ENCODE assay signal across 8 cellular contexts in genomic region chr20:39874049-39874893, GRCh38.
A peak's percentile ranks its signal among the peaks of the same experiment; 100 is the strongest.
DNase-seq lines count a peak whose midpoint lies in the region; ATAC-seq and TF ChIP-seq lines count a peak whose summit lies in the region.

No MANE protein-coding gene starts in this region.

- no peak overlapping the region for H3K4me3 ChIP-seq in right cardiac atrium (ENCODE audit: low read length)
- H3K4me3 ChIP-seq in smooth muscle cell, result no peak overlapping the region

- no peaks in the 10 kb centered on the region for H3K9me3 Mint-ChIP-seq in activated naive CD8-positive, alpha-beta T cell treated with anti-CD3 and anti-CD28 coated beads, Interleukin-2, amount 50 U/mL, for 24 hours

- H3K9me3 ChIP-seq in right cardiac atrium (ENCODE audit: control insufficient read depth, low read length) (no peaks in the 10 kb centered on the region), smooth muscle cell (replicated peaks; ENCODE audit: low read depth) (no peaks in the 10 kb centered on the region)

- H3K9ac ChIP-seq in smooth muscle cell (ENCODE audit: low read depth), result no peak overlapping the region

- H3K4me3 Mint-ChIP-seq in activated naive CD8-positive, alpha-beta T cell treated with anti-CD3 and anti-CD28 coated beads, Interleukin-2, amount 50 U/mL, for 24 hours, result no peak overlapping the region

- DNase-seq in Caki2 (ENCODE audit: low read depth), result peak; percentile 51
- peak; percentile 85 to 89 for DNase-seq in NCI-H524 (lab: John Stamatoyannopoulos, UW)
- DNase-seq in activated naive CD8-positive, alpha-beta T cell treated with anti-CD3 and anti-CD28 coated beads, Interleukin-2, amount 50 U/mL, for 24 hours, result peak; percentile 34
- peak; percentile 82 to 91 (median 85) for DNase-seq in right cardiac atrium
- peak; percentile 24 for DNase-seq in smooth muscle cell (lab: John Stamatoyannopoulos, UW; ENCODE audit: unreplicated experiment)
- DNase-seq in NCI-H2081 treated with DMSO at 0.1 percent for 48 hours (lab: John Stamatoyannopoulos, UW), result no peak

- intact Hi-C loops in right cardiac atrium (cut with DNase I), result loop anchor here in 1 of 4 donors (10.0 kb wide), 1 partner anchor 609 kb away; no protein-coding TSS in a partner anchor

- H2AFZ ChIP-seq in smooth muscle cell (ENCODE audit: low read depth), result no peak overlapping the region

- no peaks in the 10 kb centered on the region for H3K4me1 ChIP-seq in right cardiac atrium (ENCODE audit: control insufficient read depth, insufficient read depth, low read length)
- H3K4me1 ChIP-seq in smooth muscle cell (ENCODE audit: low read depth), result peaks cover 16% of the 10 kb centered on the region

- H3K79me2 ChIP-seq in smooth muscle cell (ENCODE audit: low read depth), result no peaks in the 10 kb centered on the region

- TF ChIP-seq CTCF in smooth muscle cell (IDR thresholded peaks at IDR 0.05; ENCODE audit: borderline replicate concordance, insufficient read depth, poor library complexity, severe bottlenecking), result peak; percentile 84

- peaks cover 10% of the 10 kb centered on the region for H3F3A ChIP-seq in smooth muscle cell (ENCODE audit: low read depth)

- H3K4me1 Mint-ChIP-seq in activated naive CD8-positive, alpha-beta T cell treated with anti-CD3 and anti-CD28 coated beads, Interleukin-2, amount 50 U/mL, for 24 hours, result no peaks in the 10 kb centered on the region

- 59% methylated on average over 8 of the region's 8 CpGs for WGBS in right cardiac atrium
- 63% methylated on average over 8 of the region's 8 CpGs for WGBS in smooth muscle cell (ENCODE audit: low lambda C conversion rate)

- H3K27me3 ChIP-seq in right cardiac atrium (ENCODE audit: control insufficient read depth, insufficient read depth) (no peaks in the 10 kb centered on the region), smooth muscle cell (ENCODE audit: low read depth) (no peaks in the 10 kb centered on the region)

- H3K4me2 ChIP-seq in smooth muscle cell, result no peak overlapping the region

- H4K20me1 ChIP-seq in smooth muscle cell (ENCODE audit: low read depth), result no peaks in the 10 kb centered on the region

- H3K27me3 Mint-ChIP-seq in activated naive CD8-positive, alpha-beta T cell treated with anti-CD3 and anti-CD28 coated beads, Interleukin-2, amount 50 U/mL, for 24 hours, result peaks cover 5% of the 10 kb centered on the region

- no peaks in the 10 kb centered on the region for H3K36me3 Mint-ChIP-seq in activated naive CD8-positive, alpha-beta T cell treated with anti-CD3 and anti-CD28 coated beads, Interleukin-2, amount 50 U/mL, for 24 hours (ENCODE audit: low read depth)

- no peaks in the 10 kb centered on the region for H3K36me3 ChIP-seq in smooth muscle cell (ENCODE audit: low read depth)

- in situ Hi-C loops in Caki2 (cut with HindIII; ENCODE audit: low pct_unique_long_range_greater_than_20kb, low sequenced_read_pairs), result no loop called here

- H3K27ac Mint-ChIP-seq in activated naive CD8-positive, alpha-beta T cell treated with anti-CD3 and anti-CD28 coated beads, Interleukin-2, amount 50 U/mL, for 24 hours, result no peak overlapping the region

- H3K27ac ChIP-seq in right cardiac atrium (ENCODE audit: low read length) (no peak overlapping the region), smooth muscle cell (ENCODE audit: low read depth) (no peak overlapping the region)

- ATAC-seq in GM19035 (IDR thresholded peaks at IDR 0.05; ENCODE audit: unreplicated experiment) (peak; percentile 88), HG03196 (IDR thresholded peaks at IDR 0.05; ENCODE audit: unreplicated experiment) (peak; percentile 87), right cardiac atrium (peak; percentile 95 to 98)
- peak; percentile 65 for ATAC-seq in activated naive CD8-positive, alpha-beta T cell treated with anti-CD3 and anti-CD28 coated beads, Interleukin-2, amount 50 U/mL, for 24 hours
